10 cellular contexts compared by ENCODE assay signal in genomic region chr13:112783135-112783945, GRCh38.
DNase-seq lines count a peak whose midpoint lies in the region; ATAC-seq and TF ChIP-seq lines count a peak whose summit lies in the region.
"Had no signal": no experiment of that assay in that cellular context is flagged by ENCODE, and none has a peak within 500 bp of the region (broad histone marks: within the 10 kb centered on the region; RNA-seq: fewer than 3 reads in every experiment).

No MANE protein-coding gene starts in this region.

- H3K9me3 ChIP-seq in lower lobe of right lung (no peaks in the 10 kb centered on the region), smooth muscle cell (replicated peaks; ENCODE audit: low read depth) (no peaks in the 10 kb centered on the region)

- no peak for TF ChIP-seq CTCF in dorsolateral prefrontal cortex (IDR thresholded peaks at IDR 0.05 in 54 of 56, conservative IDR thresholded peaks at IDR 0.05 in 2 of 56; ENCODE audit: low read depth in 1 of 56, partially characterized antibody in 56 of 56)
- no peak for TF ChIP-seq CTCF in lower lobe of right lung (IDR thresholded peaks at IDR 0.05)
- no peak for TF ChIP-seq CTCF in smooth muscle cell (IDR thresholded peaks at IDR 0.05; ENCODE audit: borderline replicate concordance, insufficient read depth, poor library complexity, severe bottlenecking)

- 68% methylated on average over 27 of the region's 27 CpGs for WGBS in smooth muscle cell (ENCODE audit: low lambda C conversion rate)

- no peak overlapping the region for H2AFZ ChIP-seq in smooth muscle cell (ENCODE audit: low read depth)

- no peaks in the 10 kb centered on the region for H3K79me2 ChIP-seq in smooth muscle cell (ENCODE audit: low read depth)

- H3K4me3 ChIP-seq in dorsolateral prefrontal cortex (no peak overlapping the region), lower lobe of right lung (no peak overlapping the region), smooth muscle cell (no peak overlapping the region)

- H3K27ac ChIP-seq in dorsolateral prefrontal cortex (peak overlapping the region in 36 of 59 donors; percentile 10 to 87 (median 74)), lower lobe of right lung (peak overlapping the region; percentile 80), smooth muscle cell (ENCODE audit: low read depth) (peak overlapping the region; percentile 59)

- peak; percentile 90 to 91 for ATAC-seq in lower lobe of right lung
- ATAC-seq in left colon: no peak

- peaks cover 14% of the 10 kb centered on the region for H3K36me3 ChIP-seq in lower lobe of right lung
- H3K36me3 ChIP-seq in smooth muscle cell (ENCODE audit: low read depth): no peaks in the 10 kb centered on the region

- no peak overlapping the region for H3K9ac ChIP-seq in smooth muscle cell (ENCODE audit: low read depth)

- H3K27me3 ChIP-seq in dorsolateral prefrontal cortex (no peaks in the 10 kb centered on the region), lower lobe of right lung (ENCODE audit: low read depth) (no peaks in the 10 kb centered on the region), smooth muscle cell (ENCODE audit: low read depth) (no peaks in the 10 kb centered on the region)

- intact Hi-C loops in dorsolateral prefrontal cortex (cut with DNase I): no loop called here
- intact Hi-C loops in lower lobe of right lung (cut with DNase I): no loop called here
- intact Hi-C loops in left colon (cut with DNase I, micrococcal nuclease): no loop called here

- H4K20me1 ChIP-seq in smooth muscle cell (ENCODE audit: low read depth): peaks cover 39% of the 10 kb centered on the region

- H3F3A ChIP-seq in smooth muscle cell (ENCODE audit: low read depth): no peaks in the 10 kb centered on the region

- peak; percentile 45 for DNase-seq in GM04503 (ENCODE audit: low read depth)
- no peak for DNase-seq in dorsolateral prefrontal cortex
- peak; percentile 58 for DNase-seq in lower lobe of right lung
- DNase-seq in smooth muscle cell (lab: John Stamatoyannopoulos, UW; ENCODE audit: unreplicated experiment): no peak
- DNase-seq in cerebellum (ENCODE audit: low spot score): no peak
- no peak for DNase-seq in NCI-H748 (lab: John Stamatoyannopoulos, UW; ENCODE audit: unreplicated experiment)
- DNase-seq in left colon: no peak
- DNase-seq in activated gamma-delta T cell (lab: John Stamatoyannopoulos, UW): no peak
- DNase-seq: foreskin melanocyte, NCI-H226 had no signal

- peak overlapping the region; percentile 14 for H3K4me2 ChIP-seq in smooth muscle cell

- H3K4me1 ChIP-seq in lower lobe of right lung (peaks cover 46% of the 10 kb centered on the region), smooth muscle cell (ENCODE audit: low read depth) (no peaks in the 10 kb centered on the region)

Comparison
In these comparisons a context has a peak if more than half of its experiments do, and no peak if none do; other contexts are left out.
1. DNase-seq: peak in GM04503 (single experiment) and lower lobe of right lung (single experiment); none in dorsolateral prefrontal cortex (0 of 10), smooth muscle cell (single experiment), cerebellum (single experiment), NCI-H748 (single experiment), left colon (0 of 2) and activated gamma-delta T cell (single experiment).
2. Peak in every context shown above with its lines, with median percentiles within 50 percentile points of each other: H3K27ac ChIP-seq.